8 cellular contexts compared by ENCODE assay signal in genomic region chrX:53441531-53442321, GRCh38. TPM values are rescaled to one million over a fixed set of nuclear protein-coding genes. Genes with fewer than 3 reads are reported as not detected.
DNase-seq lines count a peak whose midpoint lies in the region; ATAC-seq, FAIRE-seq and TF ChIP-seq lines count a peak whose summit lies in the region.

No MANE protein-coding gene starts in this region.

- no peaks in the 10 kb centered on the region for H3K36me3 ChIP-seq in mammary epithelial cell (ENCODE audit: insufficient read depth, low read length)

- peak; percentile 98 for FAIRE-seq in GM12891 (lab: Jason Lieb, UNC)

- no peaks in the 10 kb centered on the region for H3K79me2 ChIP-seq in mammary epithelial cell (ENCODE audit: insufficient read depth, low read length)

- H3K27me3 Mint-ChIP-seq in WTC11 (ENCODE audit: low read depth) = peaks cover 21% of the 10 kb centered on the region

- TSS peak; percentile 51 for BruUV-seq in mammary epithelial cell (replicated peaks; lab: Mats Ljungman, UMichigan)

- H3K27me3 ChIP-seq in mammary epithelial cell (ENCODE audit: insufficient read depth, low read length) = peaks cover 3% of the 10 kb centered on the region

- DNase-seq in GM12891 (ENCODE audit: insufficient read length, low spot score) (peak; percentile 63), NCI-H2107 (lab: John Stamatoyannopoulos, UW) (peak; percentile 69), WTC11 (ENCODE audit: low spot score) (peak; percentile 82), mammary epithelial cell (peak; percentile 71), inferior parietal cortex (ENCODE audit: extremely low spot score) (peak; percentile 43)
- DNase-seq in stimulated activated CD4-positive, alpha-beta T cell treated with anti-CD3 and anti-CD28 coated beads, Interleukin-12 subunit alpha, Interleukin-12 subunit beta, amount 100 ng/mL, for 24 hours (ENCODE audit: low read depth in 2 of 2) = peak; percentile 48 to 71

- peaks cover 28% of the 10 kb centered on the region for H3K4me1 ChIP-seq in mammary epithelial cell (ENCODE audit: insufficient read depth, low read length)

- H3K27ac Mint-ChIP-seq in WTC11 = no peak overlapping the region

- peak overlapping the region; percentile 60 for H3K27ac ChIP-seq in mammary epithelial cell (ENCODE audit: insufficient read depth, low read depth, low read length)

- no peaks in the 10 kb centered on the region for H3K36me3 Mint-ChIP-seq in WTC11

- H4K20me1 ChIP-seq in mammary epithelial cell (ENCODE audit: insufficient read depth, low read length) = no peaks in the 10 kb centered on the region

- H3K4me2 ChIP-seq in mammary epithelial cell (ENCODE audit: insufficient read depth, low read depth, low read length) = peak overlapping the region; percentile 87

- H3K4me1 Mint-ChIP-seq in WTC11 = peaks cover 4% of the 10 kb centered on the region

- intact Hi-C loops in mammary epithelial cell (cut with micrococcal nuclease) = loop anchor here (2.0 kb wide), 1 partner anchor 41 kb away; no protein-coding TSS in a partner anchor

- H2AFZ ChIP-seq in mammary epithelial cell (ENCODE audit: low read depth, low read length) = peak overlapping the region; percentile 82

- WGBS in mammary epithelial cell (ENCODE audit: low coverage, missing lambda C conversion rate) = 25% methylated on average over 23 of the region's 44 CpGs

- H3K9me3 ChIP-seq in mammary epithelial cell (replicated peaks; ENCODE audit: insufficient read depth, low read length) = no peaks in the 10 kb centered on the region

- ATAC-seq in HG02938 (IDR thresholded peaks at IDR 0.05; ENCODE audit: unreplicated experiment) = peak; percentile 45
- ATAC-seq in WTC11 = peak; percentile 91
- ATAC-seq in HG02970 (IDR thresholded peaks at IDR 0.05; ENCODE audit: low FRiP score, unreplicated experiment) = no peak

- TF ChIP-seq CTCF in WTC11 (IDR thresholded peaks at IDR 0.05) = no peak
- TF ChIP-seq CTCF in mammary epithelial cell (conservative IDR thresholded peaks at IDR 0.05 in 1 of 2, IDR thresholded peaks at IDR 0.05 in 1 of 2; ENCODE audit: extremely low read depth in 1 of 2, insufficient read depth in 1 of 2, low read depth in 1 of 2, low read length in 2 of 2) = peak in 1 of 2 donors; percentile 5

- POLR2A ChIA-PET in WTC11 (lab: Charles Lee) = no interaction called here

- peak overlapping the region; percentile 37 for H3K9ac ChIP-seq in mammary epithelial cell (ENCODE audit: insufficient read depth, low read length)

- dilution Hi-C loops in mammary epithelial cell (cut with HindIII; ENCODE audit: low sequenced_read_pairs) = no loop called here

- no peak for TF ChIP-seq POLR2A in GM12891 (IDR thresholded peaks at IDR 0.05; ENCODE audit: low read depth, low read length)

- in situ Hi-C loops in mammary epithelial cell (cut with MboI; ENCODE audit: low sequenced_read_pairs in 2 of 2) = no loop called here

- H3K9me3 Mint-ChIP-seq in WTC11 = no peaks in the 10 kb centered on the region

- H3K4me3 ChIP-seq in mammary epithelial cell (replicated peaks in 1 of 3; ENCODE audit: insufficient read depth in 1 of 3, low read depth in 2 of 3, low read length in 3 of 3) = peak overlapping the region; percentile 38 to 49 (median 46)

- CTCF ChIA-PET in WTC11 (lab: Charles Lee) = interaction anchor here (0.6 to 2.2 kb wide), 2 partner anchors 39 to 113 kb away, joined by 3 to 14 read pairs; no protein-coding TSS in a partner anchor
- CTCF ChIA-PET in mammary epithelial cell (lab: Charles Lee; ENCODE audit: low non-redundant PET) = interaction anchor here (0.6 kb wide), 1 partner anchor 19 kb away, joined by 7 read pairs; the partner anchor contains the start of genes RIBC1 and SMC1A

- peak overlapping the region; percentile 69 for H3K4me3 Mint-ChIP-seq in WTC11

TF ChIP-seq in GM12891, 5 proteins besides CTCF, POLR2A, EP300 and RAD21:
- no peak for TF ChIP-seq SPI1 (IDR thresholded peaks at IDR 0.05; ENCODE audit: low read depth, low read length)

TF ChIP-seq in WTC11, 78 proteins besides CTCF, POLR2A, EP300 and RAD21 (continues in another document):
- TF ChIP-seq STAT6 (CRISPR knock-in tag; conservative IDR thresholded peaks at IDR 0.05; ENCODE audit: low read depth) (no peak), SOX15 (CRISPR knock-in tag; IDR thresholded peaks at IDR 0.05) (no peak)
- TF ChIP-seq, protein P1, sequence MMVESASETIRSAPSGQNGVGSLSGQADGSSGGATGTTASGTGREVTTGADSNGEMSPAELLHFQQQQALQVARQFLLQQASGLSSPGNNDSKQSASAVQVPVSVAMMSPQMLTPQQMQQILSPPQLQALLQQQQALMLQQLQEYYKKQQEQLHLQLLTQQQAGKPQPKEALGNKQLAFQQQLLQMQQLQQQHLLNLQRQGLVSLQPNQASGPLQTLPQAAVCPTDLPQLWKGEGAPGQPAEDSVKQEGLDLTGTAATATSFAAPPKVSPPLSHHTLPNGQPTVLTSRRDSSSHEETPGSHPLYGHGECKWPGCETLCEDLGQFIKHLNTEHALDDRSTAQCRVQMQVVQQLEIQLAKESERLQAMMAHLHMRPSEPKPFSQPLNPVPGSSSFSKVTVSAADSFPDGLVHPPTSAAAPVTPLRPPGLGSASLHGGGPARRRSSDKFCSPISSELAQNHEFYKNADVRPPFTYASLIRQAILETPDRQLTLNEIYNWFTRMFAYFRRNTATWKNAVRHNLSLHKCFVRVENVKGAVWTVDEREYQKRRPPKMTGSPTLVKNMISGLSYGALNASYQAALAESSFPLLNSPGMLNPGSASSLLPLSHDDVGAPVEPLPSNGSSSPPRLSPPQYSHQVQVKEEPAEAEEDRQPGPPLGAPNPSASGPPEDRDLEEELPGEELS (CRISPR knock-in tag; IDR thresholded peaks at IDR 0.05) = no peak
- TF ChIP-seq, protein P2, sequence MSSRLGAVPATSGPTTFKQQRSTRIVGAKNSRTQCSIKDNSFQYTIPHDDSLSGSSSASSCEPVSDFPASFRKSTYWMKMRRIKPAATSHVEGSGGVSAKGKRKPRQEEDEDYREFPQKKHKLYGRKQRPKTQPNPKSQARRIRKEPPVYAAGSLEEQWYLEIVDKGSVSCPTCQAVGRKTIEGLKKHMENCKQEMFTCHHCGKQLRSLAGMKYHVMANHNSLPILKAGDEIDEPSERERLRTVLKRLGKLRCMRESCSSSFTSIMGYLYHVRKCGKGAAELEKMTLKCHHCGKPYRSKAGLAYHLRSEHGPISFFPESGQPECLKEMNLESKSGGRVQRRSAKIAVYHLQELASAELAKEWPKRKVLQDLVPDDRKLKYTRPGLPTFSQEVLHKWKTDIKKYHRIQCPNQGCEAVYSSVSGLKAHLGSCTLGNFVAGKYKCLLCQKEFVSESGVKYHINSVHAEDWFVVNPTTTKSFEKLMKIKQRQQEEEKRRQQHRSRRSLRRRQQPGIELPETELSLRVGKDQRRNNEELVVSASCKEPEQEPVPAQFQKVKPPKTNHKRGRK (CRISPR knock-in tag; IDR thresholded peaks at IDR 0.05; ENCODE audit: borderline replicate concordance) = no peak

RNA-seq across cellular contexts. Expression of gene HSD17B10, which starts 7.6 kb away (rescaled TPM):
- 113 TPM for polyA plus RNA-seq in GM12891 (2012; ENCODE audit: low read depth, missing spikeins)
- 101 to 108 TPM (median 106 TPM) in 3 replicates for total RNA-seq in WTC11 (2021)
- 10 to 100 TPM; 71.7 to 74.6 TPM for total RNA-seq in mammary epithelial cell
- polyA plus RNA-seq in mammary epithelial cell = 140 TPM
- 82.7 TPM for polyA minus RNA-seq in mammary epithelial cell

RNA-seq across cellular contexts. Expression of gene RIBC1, which starts 19.1 kb away (rescaled TPM):
- 0.50 TPM for polyA plus RNA-seq in GM12891 (2012; ENCODE audit: low read depth, missing spikeins)
- total RNA-seq in WTC11 (2021) = 0.94 to 1.1 TPM (median 1.1 TPM) in 3 replicates
- 1 to 10 TPM; 1.0 to 1.2 TPM for total RNA-seq in mammary epithelial cell
- 0.23 TPM for polyA plus RNA-seq in mammary epithelial cell
- polyA minus RNA-seq in mammary epithelial cell = not detected

RNA-seq across cellular contexts. Expression of gene SMC1A, which starts 19.3 kb away (rescaled TPM):
- 28.5 TPM for polyA plus RNA-seq in GM12891 (2012; ENCODE audit: low read depth, missing spikeins)
- 87.4 to 98.7 TPM (median 89.3 TPM) in 3 replicates for total RNA-seq in WTC11 (2021)
- total RNA-seq in mammary epithelial cell = 10 to 100 TPM; 19.7 to 66.0 TPM
- 43.5 TPM for polyA plus RNA-seq in mammary epithelial cell
- polyA minus RNA-seq in mammary epithelial cell = 116 TPM
